8 cellular contexts compared by ENCODE assay signal in the genomic region with DNA sequence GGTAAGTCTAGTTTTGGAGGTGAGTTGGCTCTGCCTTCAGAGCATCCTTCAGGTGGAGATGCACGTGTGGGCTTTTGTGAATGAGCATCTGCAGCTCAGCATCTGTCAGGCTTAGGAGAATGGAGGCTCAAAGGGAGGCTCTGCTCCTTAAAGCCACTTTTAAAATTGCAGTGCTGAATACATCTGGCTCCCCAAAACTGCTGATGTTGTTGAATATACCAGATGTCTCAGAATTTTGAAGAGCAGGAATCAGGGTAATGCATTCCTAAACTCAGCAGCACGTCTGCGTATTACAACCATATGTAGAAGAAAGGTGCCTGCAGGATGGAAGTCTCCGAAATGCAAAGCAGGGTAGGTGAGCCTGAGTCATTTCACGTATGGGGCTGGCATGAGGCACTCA.
"Had no signal": no experiment of that assay in that cellular context is flagged by ENCODE, and none has a peak within 500 bp of the region (broad histone marks: within the 10 kb centered on the region; RNA-seq: fewer than 3 reads in every experiment).

No MANE protein-coding gene starts in this region.

- DNase-seq: GDM1, GF-D8 had no signal

- FAIRE-seq: G401.6, GM12878, GM12891, GM12892, GM18507, GM19239 had no signal

- H3K4me3 ChIP-seq: GM12878 had no signal

- ATAC-seq: GM12878 had no signal
